ENCODE assay signal across 15 cellular contexts in genomic region chr3:127675651-127676391, GRCh38. TPM values are rescaled to one million over a fixed set of nuclear protein-coding genes. Genes with fewer than 3 reads are reported as not detected.
DNase-seq lines count a peak whose midpoint lies in the region; ATAC-seq, FAIRE-seq and TF ChIP-seq lines count a peak whose summit lies in the region.
"Had no signal": no experiment of that assay in that cellular context is flagged by ENCODE, and none has a peak within 500 bp of the region (broad histone marks: within the 10 kb centered on the region; RNA-seq: fewer than 3 reads in every experiment).

No MANE protein-coding gene starts in this region.

- H3K14ac ChIP-seq in H9 (ENCODE audit: insufficient read depth, low read length) (no peak overlapping the region), H1 (ENCODE audit: insufficient read length) (no peak overlapping the region)

- DNase-seq in H9 (peak; percentile 27), H1 (ENCODE audit: low read depth in 1 of 2, low spot score in 2 of 2) (peak in 1 of 2 experiments; percentile 39), osteocyte (ENCODE audit: extremely low spot score, unreplicated experiment) (peak; percentile 71), NCI-H1092 treated with DMSO at 0.1 percent for 48 hours (lab: John Stamatoyannopoulos, UW) (no peak), mesothelial cell of epicardium (ENCODE audit: low spot score in 2 of 2, unreplicated experiment in 2 of 2) (no peak), DMS53 treated with DMSO at 0.1 percent for 48 hours (lab: John Stamatoyannopoulos, UW; ENCODE audit: unreplicated experiment) (no peak)
- DNase-seq: activated gamma-delta T cell; central memory CD4-positive, alpha-beta T cell; foreskin melanocyte; mesendoderm; NCI-H2029 treated with DMSO at 0.1 percent for 48 hours; NCI-H82 had no signal

- H3K4me1 ChIP-seq in BLaER1 (peaks cover 49% of the 10 kb centered on the region), H9 (ENCODE audit: insufficient read depth, low read length) (no peaks in the 10 kb centered on the region), H1 (replicated peaks in 1 of 4; ENCODE audit: control insufficient read depth in 3 of 4, insufficient read depth in 4 of 4, low read length in 3 of 4) (peaks cover 0 to 14% (median 10%) of the 10 kb centered on the region in 4 experiments; a peak in 6 of 7 replicates)

- no peak overlapping the region for H4K5ac ChIP-seq in H9 (ENCODE audit: insufficient read length, low read depth, low read length)
- H4K5ac ChIP-seq in H1 (ENCODE audit: insufficient read length, low read depth, low read length) = no peak overlapping the region

- H3K23ac ChIP-seq in H9 (ENCODE audit: insufficient read length, low read depth, low read length) (no peak overlapping the region), H1 (ENCODE audit: insufficient read length) (no peak overlapping the region)

- ATAC-seq in GM19455 (IDR thresholded peaks at IDR 0.05; ENCODE audit: unreplicated experiment) = no peak

- H3K36me3 ChIP-seq in BLaER1 = peaks cover 40% of the 10 kb centered on the region; the same call in 1 of the 2 replicates
- H3K36me3 ChIP-seq in H1 (ENCODE audit: control insufficient read depth in 2 of 4, insufficient read depth in 4 of 4, low read length in 3 of 4) = no peaks in the 10 kb centered on the region

- H4K20me1 ChIP-seq in BLaER1 (peaks cover 14% of the 10 kb centered on the region; the same call in 1 of the 2 replicates), H9 (ENCODE audit: control insufficient read depth, insufficient read depth, insufficient read length) (no peaks in the 10 kb centered on the region), H1 (replicated peaks in 1 of 2; ENCODE audit: control insufficient read depth in 1 of 2, insufficient read depth in 2 of 2, low read length in 2 of 2) (peaks cover 0 to 2% of the 10 kb centered on the region in 2 experiments)

- H3K56ac ChIP-seq in H9 (ENCODE audit: insufficient read length, low read depth, low read length) = no peak overlapping the region
- H3K56ac ChIP-seq in H1 (replicated peaks; ENCODE audit: insufficient read length, low read depth, low read length) = no peak overlapping the region

- H2AK5ac ChIP-seq in H9 (ENCODE audit: insufficient read length, low read length) = no peak overlapping the region
- no peak overlapping the region for H2AK5ac ChIP-seq in H1 (ENCODE audit: low read depth, low read length)

- H3K23me2 ChIP-seq in H9 (ENCODE audit: insufficient read length, low read depth, low read length, poor library complexity, severe bottlenecking) (peaks cover 10% of the 10 kb centered on the region), H1 (ENCODE audit: low read depth, low read length) (peaks cover 12% of the 10 kb centered on the region; the same call in 1 of the 2 replicates)

- FAIRE-seq in H1 (lab: Jason Lieb, UNC) = no peak

- H3K9ac ChIP-seq in BLaER1 = no peak overlapping the region
- H3K9ac ChIP-seq in H9 (ENCODE audit: extremely low read depth, insufficient read length, low read length) = no peak overlapping the region
- H3K9ac ChIP-seq in H1 (replicated peaks in 1 of 4; ENCODE audit: extremely low read depth in 1 of 4, low read depth in 3 of 4, low read length in 3 of 4) = 0 out of 7 replicates have a peak overlapping the region, but pooled peaks of 1 of the 4 experiments have one; percentile 27

- H3T11ph ChIP-seq in H9 (ENCODE audit: low read length) = no peak overlapping the region

- TF ChIP-seq CTCF in H9 (conservative IDR thresholded peaks at IDR 0.05) = no peak
- TF ChIP-seq CTCF in H1 (IDR thresholded peaks at IDR 0.05; ENCODE audit: control extremely low read depth in 1 of 3, insufficient read depth in 1 of 3, low read depth in 1 of 3, low read length in 3 of 3) = no peak
- no peak for TF ChIP-seq CTCF in osteocyte (IDR thresholded peaks at IDR 0.05)
- TF ChIP-seq CTCF in mesothelial cell of epicardium (IDR thresholded peaks at IDR 0.05; ENCODE audit: unreplicated experiment) = no peak

- H3K79me1 ChIP-seq in H9 (ENCODE audit: insufficient read depth, low read depth, low read length, poor library complexity, severe bottlenecking) (no peaks in the 10 kb centered on the region), H1 (ENCODE audit: low read depth, low read length) (no peaks in the 10 kb centered on the region)

- H3K4me3 ChIP-seq in BLaER1 (no peak overlapping the region), H1 (ENCODE audit: extremely low read depth in 1 of 4, insufficient read depth in 2 of 4, low read depth in 3 of 4, low read length in 4 of 4) (no peak overlapping the region)

- TF ChIP-seq RAD21 in H1 (IDR thresholded peaks at IDR 0.05 in 1 of 2, conservative IDR thresholded peaks at IDR 0.05 in 1 of 2; ENCODE audit: low read depth in 2 of 2, low read length in 2 of 2) = no peak

- H2AFZ ChIP-seq in H9 (ENCODE audit: low read length) (no peak overlapping the region), H1 (ENCODE audit: low read length) (no peak overlapping the region)

- H4K91ac ChIP-seq in H9 (ENCODE audit: insufficient read length, low read depth, low read length) (no peak overlapping the region), H1 (replicated peaks; ENCODE audit: insufficient read length, low read length) (no peak overlapping the region)

- peaks cover 7% of the 10 kb centered on the region for H3K27me3 Mint-ChIP-seq in H9 (ENCODE audit: low read depth)
- H3K27me3 Mint-ChIP-seq in osteocyte (ENCODE audit: unreplicated experiment) = no peaks in the 10 kb centered on the region
- no peaks in the 10 kb centered on the region for H3K27me3 Mint-ChIP-seq in mesothelial cell of epicardium (ENCODE audit: low read depth)

- no peak overlapping the region for H2BK12ac ChIP-seq in H9 (ENCODE audit: insufficient read length, low read depth, low read length)
- H2BK12ac ChIP-seq in H1 (ENCODE audit: low read depth, low read length) = no peak overlapping the region

- H2BK20ac ChIP-seq in H9 (ENCODE audit: low read depth, low read length, poor library complexity, severe bottlenecking) (no peak overlapping the region), H1 (ENCODE audit: low read length) (no peak overlapping the region)

- H3K18ac ChIP-seq in H9 (ENCODE audit: insufficient read length, low read depth, low read length) (no peak overlapping the region), H1 (ENCODE audit: extremely low read depth, low read length) (no peak overlapping the region)

- WGBS in H9 (ENCODE audit: extremely low coverage, insufficient read length, low lambda C conversion rate) = no CpG with 5 or more reads among the region's 29 CpGs
- WGBS in H1 (ENCODE audit: extremely low coverage in 1 of 2, insufficient coverage in 1 of 2, insufficient read length in 1 of 2, insufficient replicate concordance in 2 of 2, low coverage in 1 of 2, low lambda C conversion rate in 2 of 2, missing lambda C conversion rate in 1 of 2), 2 experiments = 89% methylated on average over 29 of the region's 29 CpGs; no CpG with 5 or more reads in 1 of the 2 experiments

- H2BK5ac ChIP-seq in H9 (ENCODE audit: insufficient read length, low read length) (no peak overlapping the region), H1 (ENCODE audit: low read depth, low read length) (no peak overlapping the region)

- no peak overlapping the region for H4K8ac ChIP-seq in H9 (replicated peaks; ENCODE audit: insufficient read length, low read depth, low read length)
- H4K8ac ChIP-seq in H1 (ENCODE audit: extremely low read depth, insufficient read depth, low read length) = peak overlapping the region; percentile 62

- no peak overlapping the region for H3K4me3 Mint-ChIP-seq in H9
- H3K4me3 Mint-ChIP-seq in osteocyte (ENCODE audit: unreplicated experiment) = no peak overlapping the region
- H3K4me3 Mint-ChIP-seq in mesothelial cell of epicardium = no peak overlapping the region

- H3K27me3 ChIP-seq in BLaER1 (no peaks in the 10 kb centered on the region), H9 (ENCODE audit: insufficient read depth, low read length) (no peaks in the 10 kb centered on the region), H1 (replicated peaks in 1 of 4; ENCODE audit: control insufficient read depth in 3 of 4, extremely low read depth in 1 of 4, insufficient read depth in 3 of 4, low read length in 3 of 4) (no peaks in the 10 kb centered on the region; a peak in 2 of 7 replicates)

- H3K4me1 Mint-ChIP-seq in H9 (peaks cover 10 to 12% of the 10 kb centered on the region in 2 experiments), osteocyte (ENCODE audit: unreplicated experiment) (peaks cover 30% of the 10 kb centered on the region), mesothelial cell of epicardium (peaks cover 9% of the 10 kb centered on the region)

- TF ChIP-seq POLR2A in H1 (IDR thresholded peaks at IDR 0.05; ENCODE audit: control extremely low read depth in 1 of 2, low read depth in 2 of 2, low read length in 2 of 2) = no peak

- H2BK15ac ChIP-seq in H9 (ENCODE audit: low read depth, low read length) (no peak overlapping the region), H1 (ENCODE audit: low read length) (no peak overlapping the region)

- peak overlapping the region in 1 of 3 experiments; percentile 16; a peak in 1 of 7 replicates for H3K27ac Mint-ChIP-seq in H9
- no peak overlapping the region for H3K27ac Mint-ChIP-seq in osteocyte (ENCODE audit: unreplicated experiment)
- H3K27ac Mint-ChIP-seq in mesothelial cell of epicardium = no peak overlapping the region

- H3K4me2 ChIP-seq in BLaER1 (peak overlapping the region; percentile 50), H9 (ENCODE audit: insufficient read depth, insufficient read length, low read length) (no peak overlapping the region), H1 (ENCODE audit: insufficient read depth in 1 of 2, low read depth in 2 of 2, low read length in 2 of 2) (no peak overlapping the region)

- no peak overlapping the region for H2BK120ac ChIP-seq in H9 (ENCODE audit: low read depth, low read length, poor library complexity, severe bottlenecking)
- no peak overlapping the region for H2BK120ac ChIP-seq in H1 (replicated peaks; ENCODE audit: low read depth, low read length)

- POLR2A ChIA-PET in H1 (lab: Charles Lee; ENCODE audit: partially characterized antibody) = interaction anchor here (1.4 kb wide), 1 partner anchor 78 kb away, joined by 5 read pairs; the partner anchor contains the start of gene MCM2

- no peak overlapping the region for H3K4ac ChIP-seq in H9 (ENCODE audit: low read depth, low read length)
- peak overlapping the region; percentile 44 for H3K4ac ChIP-seq in H1 (replicated peaks; ENCODE audit: insufficient read length, low read depth, low read length)

- TF ChIP-seq EP300 in H1 (IDR thresholded peaks at IDR 0.05; ENCODE audit: borderline replicate concordance in 1 of 2, low read depth in 2 of 2, low read length in 2 of 2) = no peak

- no peak overlapping the region for H3K27ac ChIP-seq in BLaER1
- no peak overlapping the region for H3K27ac ChIP-seq in H9 (ENCODE audit: insufficient read length, low read depth, low read length)
- H3K27ac ChIP-seq in H1 (ENCODE audit: low read depth, low read length) = no peak overlapping the region

- no peaks in the 10 kb centered on the region for H3K9me3 ChIP-seq in BLaER1
- H3K9me3 ChIP-seq in H9 (ENCODE audit: control insufficient read depth, low read depth, low read length) = no peaks in the 10 kb centered on the region
- no peaks in the 10 kb centered on the region for H3K9me3 ChIP-seq in H1 (ENCODE audit: insufficient read depth in 2 of 2, low read depth in 1 of 2, low read length in 1 of 2)

- no peaks in the 10 kb centered on the region for H3K79me2 ChIP-seq in H9 (ENCODE audit: insufficient read depth, low read length)
- no peaks in the 10 kb centered on the region for H3K79me2 ChIP-seq in H1 (ENCODE audit: control insufficient read depth in 1 of 2, insufficient read depth in 2 of 2, low read length in 2 of 2)

- CTCF ChIA-PET in H1 (lab: Charles Lee; ENCODE audit: partially characterized antibody) = interaction anchor here (0.6 to 9.6 kb wide), 2 partner anchors 17 to 156 kb away, joined by 3 to 172 read pairs; no protein-coding TSS in a partner anchor

- no peaks in the 10 kb centered on the region; a peak in 1 of 7 replicates for H3K36me3 Mint-ChIP-seq in H9 (ENCODE audit: insufficient read depth in 1 of 3, low read depth in 3 of 3)
- peaks cover 22% of the 10 kb centered on the region for H3K36me3 Mint-ChIP-seq in osteocyte (ENCODE audit: unreplicated experiment)
- peaks cover 3% of the 10 kb centered on the region for H3K36me3 Mint-ChIP-seq in mesothelial cell of epicardium

- H3K9me3 Mint-ChIP-seq in H9 (no peaks in the 10 kb centered on the region), osteocyte (ENCODE audit: unreplicated experiment) (no peaks in the 10 kb centered on the region), mesothelial cell of epicardium (no peaks in the 10 kb centered on the region)
- H3K9me3 Mint-ChIP-seq: T-helper 2 cell treated with Interferon-gamma antibody and Interleukin-4, amounts not matched to agents 5 μg/mL and 100 μg/mL, for 36 hours had no signal

RNA-seq across cellular contexts. Expression of gene ABTB1, which starts 3.1 kb away (rescaled TPM):
- 3.9 and 6.2 TPM in 2 replicates for total RNA-seq in H9 (2021)
- 7.0 and 9.4 TPM in 2 replicates for total RNA-seq in H1 (2021; fragmentation: NEBNext Ultra II Directional; extraction: Animal tissue kit (Norgen Biotek cat#: 25700))
- 7.1 and 12.8 TPM in 2 replicates for polyA plus RNA-seq in H1 (2011; rRNA removed)
- 11.4 TPM for polyA plus RNA-seq in H1 (2011; cell fraction: cytosol; rRNA removed)
- 56.1 TPM for polyA plus RNA-seq in H1 (2011; cell fraction: nucleus; rRNA removed)
- 4.9 to 6.9 TPM (median 6.6 TPM) in 4 replicates for polyA plus RNA-seq in H1 (2012, experiment 1 of 2)
- 4.4 TPM for polyA plus RNA-seq in H1 (2012, experiment 2 of 2)
- polyA plus RNA-seq in H1 (2013, experiment 1 of 2) = 3.8 TPM
- 4.3 TPM for polyA plus RNA-seq in H1 (2013, experiment 2 of 2)
- 6.0 and 7.2 TPM in 2 replicates for polyA minus RNA-seq in H1 (2011; rRNA and poly(A)+ RNA removed)
- 5.5 TPM for polyA minus RNA-seq in H1 (2011; cell fraction: cytosol; rRNA and poly(A)+ RNA removed)
- 14.8 TPM for polyA minus RNA-seq in H1 (2011; cell fraction: nucleus; rRNA and poly(A)+ RNA removed)
- 69.8 and 73.4 TPM in 2 replicates for total RNA-seq in osteocyte
- total RNA-seq in mesothelial cell of epicardium = 15.9 to 17.1 TPM (median 16.5 TPM) in 3 replicates

RNA-seq across cellular contexts. Expression of gene PODXL2, which starts 46.8 kb away (rescaled TPM):
- 24.6 and 24.8 TPM in 2 replicates for total RNA-seq in H9 (2021)
- 31.4 and 31.6 TPM in 2 replicates for total RNA-seq in H1 (2021; fragmentation: NEBNext Ultra II Directional; extraction: Animal tissue kit (Norgen Biotek cat#: 25700))
- 27.6 and 32.3 TPM in 2 replicates for polyA plus RNA-seq in H1 (2011; rRNA removed)
- polyA plus RNA-seq in H1 (2011; cell fraction: cytosol; rRNA removed) = 31.9 TPM
- polyA plus RNA-seq in H1 (2011; cell fraction: nucleus; rRNA removed) = 34.9 TPM
- polyA plus RNA-seq in H1 (2012, experiment 1 of 2) = 18.1 to 34.6 TPM (median 28.5 TPM) in 4 replicates
- 24.7 TPM for polyA plus RNA-seq in H1 (2012, experiment 2 of 2)
- polyA plus RNA-seq in H1 (2013, experiment 1 of 2) = 45.7 TPM
- 44.4 TPM for polyA plus RNA-seq in H1 (2013, experiment 2 of 2)
- 12.9 and 17.4 TPM in 2 replicates for polyA minus RNA-seq in H1 (2011; rRNA and poly(A)+ RNA removed)
- polyA minus RNA-seq in H1 (2011; cell fraction: cytosol; rRNA and poly(A)+ RNA removed) = 14.2 TPM
- polyA minus RNA-seq in H1 (2011; cell fraction: nucleus; rRNA and poly(A)+ RNA removed) = 13.5 TPM
- 5.7 and 5.9 TPM in 2 replicates for total RNA-seq in osteocyte
- 25.5 to 29.7 TPM (median 27.1 TPM) in 3 replicates for total RNA-seq in mesothelial cell of epicardium

Comparison
In these comparisons a context has a peak if more than half of its experiments do, and no peak if none do; other contexts are left out.
1. DNase-seq: peak in H9 (single experiment) and osteocyte (single experiment); none in NCI-H1092 treated with DMSO at 0.1 percent for 48 hours (single experiment), mesothelial cell of epicardium (0 of 2) and DMS53 treated with DMSO at 0.1 percent for 48 hours (single experiment).